In genomic region chr3:156812521-156813335, GRCh38 we compare ENCODE assay signal across 1 cellular context.
TF ChIP-seq lines count a peak whose summit lies in the region.

No MANE protein-coding gene starts in this region.

TF ChIP-seq in K562, 482 proteins besides CTCF, POLR2A, EP300 and RAD21 (continued from another document):
- TF ChIP-seq HES1 (IDR thresholded peaks at IDR 0.05; ENCODE audit: low read depth) (no peak), NFE2L1 (tag; IDR thresholded peaks at IDR 0.05; ENCODE audit: borderline replicate concordance, low read depth) (no peak), JUNB (CRISPR knock-in tag; conservative IDR thresholded peaks at IDR 0.05) (0 out of 2 replicates have a peak, but pooled peaks have one; percentile 44), BMI1 (IDR thresholded peaks at IDR 0.05; ENCODE audit: low read length) (no peak), COPS2 (conservative IDR thresholded peaks at IDR 0.05) (no peak), FOXK2 (conservative IDR thresholded peaks at IDR 0.05 in 1 of 2, IDR thresholded peaks at IDR 0.05 in 1 of 2; ENCODE audit: low read depth in 2 of 2) (peak; percentile 95 to 97), ZNF766 (CRISPR knock-in tag; conservative IDR thresholded peaks at IDR 0.05) (no peak), NUFIP1 (IDR thresholded peaks at IDR 0.05; ENCODE audit: partially characterized antibody) (no peak), ZNF12 (CRISPR knock-in tag; IDR thresholded peaks at IDR 0.05) (no peak), EZH2 (IDR thresholded peaks at IDR 0.05; ENCODE audit: borderline replicate concordance, low read depth, low read length) (no peak), MGA (IDR thresholded peaks at IDR 0.05) (peak; percentile 60), HINFP (tag; conservative IDR thresholded peaks at IDR 0.05; ENCODE audit: low read depth) (no peak), HMGXB4 (CRISPR knock-in tag; IDR thresholded peaks at IDR 0.05) (no peak), CREB3 (tag; conservative IDR thresholded peaks at IDR 0.05; ENCODE audit: low read depth) (no peak; the same call in 1 of the 2 replicates), ZNF507 (tag; conservative IDR thresholded peaks at IDR 0.05) (no peak), MAFF (IDR thresholded peaks at IDR 0.05; ENCODE audit: low read length) (peak; percentile 75), NR2C1 (IDR thresholded peaks at IDR 0.05) (peak; percentile 48; the same call in 1 of the 2 replicates), NR2C1 (tag; IDR thresholded peaks at IDR 0.05) (peak; percentile 60), ILF3 (IDR thresholded peaks at IDR 0.05; ENCODE audit: borderline replicate concordance) (no peak)
